Comparison of ENCODE assay signal across 1 cellular context in the genomic region with DNA sequence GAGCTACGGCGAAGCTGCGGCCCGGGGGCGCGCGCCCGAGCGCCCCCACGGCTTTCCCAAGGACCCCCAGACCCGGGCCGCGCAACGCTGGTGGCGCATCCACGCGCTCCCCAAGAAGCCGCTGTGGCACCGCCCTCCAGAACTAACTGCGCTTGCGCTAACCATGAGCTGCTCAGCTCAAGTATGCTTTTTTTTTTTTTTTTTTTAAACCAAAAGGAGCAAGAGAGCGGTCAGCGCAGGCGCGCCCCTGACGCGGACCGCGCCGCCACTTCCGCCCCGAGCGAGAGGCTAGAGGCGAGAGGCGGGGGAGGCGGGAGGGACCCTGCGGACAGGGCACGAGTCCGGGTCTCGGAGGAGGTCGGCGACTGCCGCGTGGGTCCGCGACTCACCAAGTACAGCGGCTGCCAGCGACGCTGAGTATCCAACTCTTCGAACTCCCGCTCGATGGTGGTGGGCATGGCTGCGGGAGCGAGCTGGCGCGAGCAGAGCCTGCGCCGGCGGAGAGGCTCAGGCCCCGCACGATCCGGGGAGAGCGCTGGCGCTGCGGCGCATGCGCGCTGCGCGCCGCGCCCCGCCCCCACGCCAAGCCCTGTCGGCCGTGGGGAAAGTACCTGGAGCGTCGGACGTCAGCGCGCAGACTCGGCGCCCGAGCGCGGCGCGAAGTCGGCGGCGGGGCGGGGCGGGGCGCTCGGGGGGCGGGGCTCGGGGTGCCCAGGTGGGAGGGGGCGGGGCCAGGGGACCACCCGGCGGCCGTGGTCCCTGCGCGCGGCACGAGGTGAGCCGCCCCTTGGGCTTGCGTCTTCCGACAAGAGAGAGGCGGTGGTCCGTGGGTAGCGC.
TF ChIP-seq lines count a peak whose summit lies in the region.

A gene (minus strand): TSS at position 554 of the 837 bp plus-strand sequence. CDS start 96 bp downstream, at position 458.

TF ChIP-seq in WTC11, 78 proteins besides CTCF, POLR2A, EP300 and RAD21 (continued from another document and continues in another):
- TF ChIP-seq HMGA2 (CRISPR knock-in tag; IDR thresholded peaks at IDR 0.05): no peak
- TF ChIP-seq CREM (CRISPR knock-in tag; IDR thresholded peaks at IDR 0.05): peak; percentile 67; the same call in 1 of the 2 replicates
- no peak for TF ChIP-seq ELF4 (CRISPR knock-in tag; IDR thresholded peaks at IDR 0.05; ENCODE audit: low read depth)
- no peak for TF ChIP-seq CREB1 (CRISPR knock-in tag; IDR thresholded peaks at IDR 0.05)
- TF ChIP-seq NR2C2 (CRISPR knock-in tag; IDR thresholded peaks at IDR 0.05): no peak
- no peak for TF ChIP-seq SMAD4 (CRISPR knock-in tag; IDR thresholded peaks at IDR 0.05)
- TF ChIP-seq, protein P1, sequence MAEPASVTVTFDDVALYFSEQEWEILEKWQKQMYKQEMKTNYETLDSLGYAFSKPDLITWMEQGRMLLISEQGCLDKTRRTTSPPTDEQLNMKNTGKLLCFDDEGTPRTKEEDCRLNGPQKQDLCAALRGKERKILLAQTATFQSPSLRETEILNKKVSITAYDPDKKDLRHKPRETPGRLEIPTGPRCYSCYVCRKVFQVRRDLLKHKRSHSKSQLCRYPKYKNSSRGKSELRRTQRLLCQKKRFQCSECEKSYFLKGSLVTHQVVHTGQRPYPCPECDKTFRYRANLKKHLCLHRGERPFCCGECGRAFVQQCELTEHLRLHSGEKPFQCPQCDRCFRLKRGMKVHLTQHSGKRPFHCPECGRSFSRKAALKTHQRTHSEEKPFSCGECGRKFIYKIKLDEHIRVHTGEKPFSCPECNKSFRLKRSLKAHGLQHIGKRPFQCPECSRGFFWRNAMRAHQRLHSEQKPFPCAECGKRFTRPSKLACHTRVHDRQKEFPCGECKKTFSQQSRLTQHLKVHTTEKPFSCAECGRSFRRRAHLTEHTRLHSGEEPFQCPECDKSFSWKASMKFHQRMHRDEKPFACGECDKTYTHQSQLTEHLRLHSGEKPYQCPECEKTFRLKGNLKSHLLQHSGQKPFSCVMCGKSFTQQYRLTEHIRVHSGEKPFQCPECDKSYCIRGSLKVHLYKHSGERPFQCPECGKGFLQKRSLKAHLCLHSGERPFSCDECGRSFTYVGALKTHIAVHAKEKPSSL (CRISPR knock-in tag; conservative IDR thresholded peaks at IDR 0.05): no peak
- peak; percentile 56; the same call in 1 of the 2 replicates for TF ChIP-seq ETV6 (CRISPR knock-in tag; IDR thresholded peaks at IDR 0.05)
- TF ChIP-seq ZNF416 (CRISPR knock-in tag; IDR thresholded peaks at IDR 0.05): peak; percentile 57; the same call in 1 of the 2 replicates
- TF ChIP-seq, protein P2, sequence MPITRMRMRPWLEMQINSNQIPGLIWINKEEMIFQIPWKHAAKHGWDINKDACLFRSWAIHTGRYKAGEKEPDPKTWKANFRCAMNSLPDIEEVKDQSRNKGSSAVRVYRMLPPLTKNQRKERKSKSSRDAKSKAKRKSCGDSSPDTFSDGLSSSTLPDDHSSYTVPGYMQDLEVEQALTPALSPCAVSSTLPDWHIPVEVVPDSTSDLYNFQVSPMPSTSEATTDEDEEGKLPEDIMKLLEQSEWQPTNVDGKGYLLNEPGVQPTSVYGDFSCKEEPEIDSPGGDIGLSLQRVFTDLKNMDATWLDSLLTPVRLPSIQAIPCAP (CRISPR knock-in tag; IDR thresholded peaks at IDR 0.05): no peak
- TF ChIP-seq, protein P3, sequence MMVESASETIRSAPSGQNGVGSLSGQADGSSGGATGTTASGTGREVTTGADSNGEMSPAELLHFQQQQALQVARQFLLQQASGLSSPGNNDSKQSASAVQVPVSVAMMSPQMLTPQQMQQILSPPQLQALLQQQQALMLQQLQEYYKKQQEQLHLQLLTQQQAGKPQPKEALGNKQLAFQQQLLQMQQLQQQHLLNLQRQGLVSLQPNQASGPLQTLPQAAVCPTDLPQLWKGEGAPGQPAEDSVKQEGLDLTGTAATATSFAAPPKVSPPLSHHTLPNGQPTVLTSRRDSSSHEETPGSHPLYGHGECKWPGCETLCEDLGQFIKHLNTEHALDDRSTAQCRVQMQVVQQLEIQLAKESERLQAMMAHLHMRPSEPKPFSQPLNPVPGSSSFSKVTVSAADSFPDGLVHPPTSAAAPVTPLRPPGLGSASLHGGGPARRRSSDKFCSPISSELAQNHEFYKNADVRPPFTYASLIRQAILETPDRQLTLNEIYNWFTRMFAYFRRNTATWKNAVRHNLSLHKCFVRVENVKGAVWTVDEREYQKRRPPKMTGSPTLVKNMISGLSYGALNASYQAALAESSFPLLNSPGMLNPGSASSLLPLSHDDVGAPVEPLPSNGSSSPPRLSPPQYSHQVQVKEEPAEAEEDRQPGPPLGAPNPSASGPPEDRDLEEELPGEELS (CRISPR knock-in tag; IDR thresholded peaks at IDR 0.05): peak; percentile 69
- no peak for TF ChIP-seq NFATC4 (CRISPR knock-in tag; IDR thresholded peaks at IDR 0.05)
- TF ChIP-seq, protein P4, sequence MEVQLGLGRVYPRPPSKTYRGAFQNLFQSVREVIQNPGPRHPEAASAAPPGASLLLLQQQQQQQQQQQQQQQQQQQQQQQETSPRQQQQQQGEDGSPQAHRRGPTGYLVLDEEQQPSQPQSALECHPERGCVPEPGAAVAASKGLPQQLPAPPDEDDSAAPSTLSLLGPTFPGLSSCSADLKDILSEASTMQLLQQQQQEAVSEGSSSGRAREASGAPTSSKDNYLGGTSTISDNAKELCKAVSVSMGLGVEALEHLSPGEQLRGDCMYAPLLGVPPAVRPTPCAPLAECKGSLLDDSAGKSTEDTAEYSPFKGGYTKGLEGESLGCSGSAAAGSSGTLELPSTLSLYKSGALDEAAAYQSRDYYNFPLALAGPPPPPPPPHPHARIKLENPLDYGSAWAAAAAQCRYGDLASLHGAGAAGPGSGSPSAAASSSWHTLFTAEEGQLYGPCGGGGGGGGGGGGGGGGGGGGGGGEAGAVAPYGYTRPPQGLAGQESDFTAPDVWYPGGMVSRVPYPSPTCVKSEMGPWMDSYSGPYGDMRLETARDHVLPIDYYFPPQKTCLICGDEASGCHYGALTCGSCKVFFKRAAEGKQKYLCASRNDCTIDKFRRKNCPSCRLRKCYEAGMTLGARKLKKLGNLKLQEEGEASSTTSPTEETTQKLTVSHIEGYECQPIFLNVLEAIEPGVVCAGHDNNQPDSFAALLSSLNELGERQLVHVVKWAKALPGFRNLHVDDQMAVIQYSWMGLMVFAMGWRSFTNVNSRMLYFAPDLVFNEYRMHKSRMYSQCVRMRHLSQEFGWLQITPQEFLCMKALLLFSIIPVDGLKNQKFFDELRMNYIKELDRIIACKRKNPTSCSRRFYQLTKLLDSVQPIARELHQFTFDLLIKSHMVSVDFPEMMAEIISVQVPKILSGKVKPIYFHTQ (CRISPR knock-in tag; IDR thresholded peaks at IDR 0.05): no peak
- TF ChIP-seq TEAD4 (CRISPR knock-in tag; IDR thresholded peaks at IDR 0.05): no peak
- TF ChIP-seq, protein P5, sequence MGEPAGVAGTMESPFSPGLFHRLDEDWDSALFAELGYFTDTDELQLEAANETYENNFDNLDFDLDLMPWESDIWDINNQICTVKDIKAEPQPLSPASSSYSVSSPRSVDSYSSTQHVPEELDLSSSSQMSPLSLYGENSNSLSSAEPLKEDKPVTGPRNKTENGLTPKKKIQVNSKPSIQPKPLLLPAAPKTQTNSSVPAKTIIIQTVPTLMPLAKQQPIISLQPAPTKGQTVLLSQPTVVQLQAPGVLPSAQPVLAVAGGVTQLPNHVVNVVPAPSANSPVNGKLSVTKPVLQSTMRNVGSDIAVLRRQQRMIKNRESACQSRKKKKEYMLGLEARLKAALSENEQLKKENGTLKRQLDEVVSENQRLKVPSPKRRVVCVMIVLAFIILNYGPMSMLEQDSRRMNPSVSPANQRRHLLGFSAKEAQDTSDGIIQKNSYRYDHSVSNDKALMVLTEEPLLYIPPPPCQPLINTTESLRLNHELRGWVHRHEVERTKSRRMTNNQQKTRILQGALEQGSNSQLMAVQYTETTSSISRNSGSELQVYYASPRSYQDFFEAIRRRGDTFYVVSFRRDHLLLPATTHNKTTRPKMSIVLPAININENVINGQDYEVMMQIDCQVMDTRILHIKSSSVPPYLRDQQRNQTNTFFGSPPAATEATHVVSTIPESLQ (CRISPR knock-in tag; IDR thresholded peaks at IDR 0.05): no peak
- peak; percentile 56; the same call in 1 of the 2 replicates for TF ChIP-seq ZBTB21 (CRISPR knock-in tag; IDR thresholded peaks at IDR 0.05; ENCODE audit: borderline replicate concordance)
- TF ChIP-seq, protein P6, sequence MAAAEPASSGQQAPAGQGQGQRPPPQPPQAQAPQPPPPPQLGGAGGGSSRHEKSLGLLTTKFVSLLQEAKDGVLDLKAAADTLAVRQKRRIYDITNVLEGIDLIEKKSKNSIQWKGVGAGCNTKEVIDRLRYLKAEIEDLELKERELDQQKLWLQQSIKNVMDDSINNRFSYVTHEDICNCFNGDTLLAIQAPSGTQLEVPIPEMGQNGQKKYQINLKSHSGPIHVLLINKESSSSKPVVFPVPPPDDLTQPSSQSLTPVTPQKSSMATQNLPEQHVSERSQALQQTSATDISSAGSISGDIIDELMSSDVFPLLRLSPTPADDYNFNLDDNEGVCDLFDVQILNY (CRISPR knock-in tag; IDR thresholded peaks at IDR 0.05): peak; percentile 80
- TF ChIP-seq, protein P7, sequence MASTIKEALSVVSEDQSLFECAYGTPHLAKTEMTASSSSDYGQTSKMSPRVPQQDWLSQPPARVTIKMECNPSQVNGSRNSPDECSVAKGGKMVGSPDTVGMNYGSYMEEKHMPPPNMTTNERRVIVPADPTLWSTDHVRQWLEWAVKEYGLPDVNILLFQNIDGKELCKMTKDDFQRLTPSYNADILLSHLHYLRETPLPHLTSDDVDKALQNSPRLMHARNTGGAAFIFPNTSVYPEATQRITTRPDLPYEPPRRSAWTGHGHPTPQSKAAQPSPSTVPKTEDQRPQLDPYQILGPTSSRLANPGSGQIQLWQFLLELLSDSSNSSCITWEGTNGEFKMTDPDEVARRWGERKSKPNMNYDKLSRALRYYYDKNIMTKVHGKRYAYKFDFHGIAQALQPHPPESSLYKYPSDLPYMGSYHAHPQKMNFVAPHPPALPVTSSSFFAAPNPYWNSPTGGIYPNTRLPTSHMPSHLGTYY (CRISPR knock-in tag; IDR thresholded peaks at IDR 0.05): 0 out of 2 replicates have a peak, but pooled peaks have one; percentile 54
- TF ChIP-seq NR1H2 (CRISPR knock-in tag; IDR thresholded peaks at IDR 0.05): no peak
- TF ChIP-seq, protein P8, sequence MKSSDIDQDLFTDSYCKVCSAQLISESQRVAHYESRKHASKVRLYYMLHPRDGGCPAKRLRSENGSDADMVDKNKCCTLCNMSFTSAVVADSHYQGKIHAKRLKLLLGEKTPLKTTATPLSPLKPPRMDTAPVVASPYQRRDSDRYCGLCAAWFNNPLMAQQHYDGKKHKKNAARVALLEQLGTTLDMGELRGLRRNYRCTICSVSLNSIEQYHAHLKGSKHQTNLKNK (CRISPR knock-in tag; IDR thresholded peaks at IDR 0.05): 0 out of 2 replicates have a peak, but pooled peaks have one; percentile 54
- TF ChIP-seq TP53 (CRISPR knock-in tag; IDR thresholded peaks at IDR 0.05): peak; percentile 88
- TF ChIP-seq, protein P9, sequence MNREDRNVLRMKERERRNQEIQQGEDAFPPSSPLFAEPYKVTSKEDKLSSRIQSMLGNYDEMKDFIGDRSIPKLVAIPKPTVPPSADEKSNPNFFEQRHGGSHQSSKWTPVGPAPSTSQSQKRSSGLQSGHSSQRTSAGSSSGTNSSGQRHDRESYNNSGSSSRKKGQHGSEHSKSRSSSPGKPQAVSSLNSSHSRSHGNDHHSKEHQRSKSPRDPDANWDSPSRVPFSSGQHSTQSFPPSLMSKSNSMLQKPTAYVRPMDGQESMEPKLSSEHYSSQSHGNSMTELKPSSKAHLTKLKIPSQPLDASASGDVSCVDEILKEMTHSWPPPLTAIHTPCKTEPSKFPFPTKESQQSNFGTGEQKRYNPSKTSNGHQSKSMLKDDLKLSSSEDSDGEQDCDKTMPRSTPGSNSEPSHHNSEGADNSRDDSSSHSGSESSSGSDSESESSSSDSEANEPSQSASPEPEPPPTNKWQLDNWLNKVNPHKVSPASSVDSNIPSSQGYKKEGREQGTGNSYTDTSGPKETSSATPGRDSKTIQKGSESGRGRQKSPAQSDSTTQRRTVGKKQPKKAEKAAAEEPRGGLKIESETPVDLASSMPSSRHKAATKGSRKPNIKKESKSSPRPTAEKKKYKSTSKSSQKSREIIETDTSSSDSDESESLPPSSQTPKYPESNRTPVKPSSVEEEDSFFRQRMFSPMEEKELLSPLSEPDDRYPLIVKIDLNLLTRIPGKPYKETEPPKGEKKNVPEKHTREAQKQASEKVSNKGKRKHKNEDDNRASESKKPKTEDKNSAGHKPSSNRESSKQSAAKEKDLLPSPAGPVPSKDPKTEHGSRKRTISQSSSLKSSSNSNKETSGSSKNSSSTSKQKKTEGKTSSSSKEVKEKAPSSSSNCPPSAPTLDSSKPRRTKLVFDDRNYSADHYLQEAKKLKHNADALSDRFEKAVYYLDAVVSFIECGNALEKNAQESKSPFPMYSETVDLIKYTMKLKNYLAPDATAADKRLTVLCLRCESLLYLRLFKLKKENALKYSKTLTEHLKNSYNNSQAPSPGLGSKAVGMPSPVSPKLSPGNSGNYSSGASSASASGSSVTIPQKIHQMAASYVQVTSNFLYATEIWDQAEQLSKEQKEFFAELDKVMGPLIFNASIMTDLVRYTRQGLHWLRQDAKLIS (CRISPR knock-in tag; IDR thresholded peaks at IDR 0.05; ENCODE audit: borderline replicate concordance): no peak
- TF ChIP-seq, protein P10, sequence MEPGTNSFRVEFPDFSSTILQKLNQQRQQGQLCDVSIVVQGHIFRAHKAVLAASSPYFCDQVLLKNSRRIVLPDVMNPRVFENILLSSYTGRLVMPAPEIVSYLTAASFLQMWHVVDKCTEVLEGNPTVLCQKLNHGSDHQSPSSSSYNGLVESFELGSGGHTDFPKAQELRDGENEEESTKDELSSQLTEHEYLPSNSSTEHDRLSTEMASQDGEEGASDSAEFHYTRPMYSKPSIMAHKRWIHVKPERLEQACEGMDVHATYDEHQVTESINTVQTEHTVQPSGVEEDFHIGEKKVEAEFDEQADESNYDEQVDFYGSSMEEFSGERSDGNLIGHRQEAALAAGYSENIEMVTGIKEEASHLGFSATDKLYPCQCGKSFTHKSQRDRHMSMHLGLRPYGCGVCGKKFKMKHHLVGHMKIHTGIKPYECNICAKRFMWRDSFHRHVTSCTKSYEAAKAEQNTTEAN (CRISPR knock-in tag; IDR thresholded peaks at IDR 0.05): no peak
- TF ChIP-seq EMX1 (CRISPR knock-in tag; IDR thresholded peaks at IDR 0.05): no peak
- TF ChIP-seq, protein P11, sequence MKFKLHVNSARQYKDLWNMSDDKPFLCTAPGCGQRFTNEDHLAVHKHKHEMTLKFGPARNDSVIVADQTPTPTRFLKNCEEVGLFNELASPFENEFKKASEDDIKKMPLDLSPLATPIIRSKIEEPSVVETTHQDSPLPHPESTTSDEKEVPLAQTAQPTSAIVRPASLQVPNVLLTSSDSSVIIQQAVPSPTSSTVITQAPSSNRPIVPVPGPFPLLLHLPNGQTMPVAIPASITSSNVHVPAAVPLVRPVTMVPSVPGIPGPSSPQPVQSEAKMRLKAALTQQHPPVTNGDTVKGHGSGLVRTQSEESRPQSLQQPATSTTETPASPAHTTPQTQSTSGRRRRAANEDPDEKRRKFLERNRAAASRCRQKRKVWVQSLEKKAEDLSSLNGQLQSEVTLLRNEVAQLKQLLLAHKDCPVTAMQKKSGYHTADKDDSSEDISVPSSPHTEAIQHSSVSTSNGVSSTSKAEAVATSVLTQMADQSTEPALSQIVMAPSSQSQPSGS (CRISPR knock-in tag; IDR thresholded peaks at IDR 0.05; ENCODE audit: borderline replicate concordance, low read depth): no peak
- TF ChIP-seq RORB (CRISPR knock-in tag; IDR thresholded peaks at IDR 0.05): no peak
- 0 out of 2 replicates have a peak, but pooled peaks have one; percentile 60 for TF ChIP-seq SP1 (CRISPR knock-in tag; conservative IDR thresholded peaks at IDR 0.05)
- no peak for TF ChIP-seq JAZF1 (CRISPR knock-in tag; IDR thresholded peaks at IDR 0.05)
- TF ChIP-seq TCF7 (CRISPR knock-in tag; IDR thresholded peaks at IDR 0.05; ENCODE audit: low read depth): no peak
- TF ChIP-seq ZNF396 (CRISPR knock-in tag; IDR thresholded peaks at IDR 0.05; ENCODE audit: borderline replicate concordance): no peak
- 0 out of 2 replicates have a peak, but pooled peaks have one; percentile 13 for TF ChIP-seq ZNF121 (CRISPR knock-in tag; IDR thresholded peaks at IDR 0.05)
- no peak for TF ChIP-seq PRRX2 (CRISPR knock-in tag; IDR thresholded peaks at IDR 0.05)
